35 cellular contexts compared by ENCODE assay signal in genomic region chr16:48852955-48853354, GRCh38.
"Had no signal": no experiment of that assay in that cellular context is flagged by ENCODE, and none has a peak within 500 bp of the region (broad histone marks: within the 10 kb centered on the region; RNA-seq: fewer than 3 reads in every experiment).

No MANE protein-coding gene starts in this region.

- DNase-seq: activated B cell treated with CpG ODN at 0.5 μM for 24 hours; activated CD4-positive, alpha-beta memory T cell treated with anti-CD3 and anti-CD28 coated beads for 36 hours; activated CD4-positive, alpha-beta T cell treated with anti-CD3 and anti-CD28 coated beads for 4 hours; activated CD4-positive, alpha-beta T cell treated with anti-CD3 and anti-CD28 coated beads, Interleukin-2, amount 10 ng/mL, durations not matched to agents 24 days and 14 days; activated CD4-positive, alpha-beta T cell treated with anti-CD3 and anti-CD28 coated beads, Interleukin-2, amount 50 U/mL, for 1 hour; activated CD4-positive, alpha-beta T cell treated with anti-CD3 and anti-CD28 coated beads, Interleukin-2, amount 50 U/mL, for 4 hours; activated CD4-positive, CD25-positive, alpha-beta regulatory T cell treated with anti-CD3 and anti-CD28 coated beads, Interleukin-2, amount 50 U/mL, for 72 hours; activated CD8-positive, alpha-beta memory T cell treated with anti-CD3 and anti-CD28 coated beads, Interleukin-2, amount 50 U/mL, for 4 hours; activated CD8-positive, alpha-beta T cell treated with anti-CD3 and anti-CD28 coated beads for 36 hours; activated effector memory CD4-positive, alpha-beta T cell treated with anti-CD3 and anti-CD28 coated beads, Interleukin-2, amount 50 U/mL, for 16 hours; activated gamma-delta T cell treated with Interleukin-2 at 50 U/mL for 16 hours; activated naive CD4-positive, alpha-beta T cell treated with anti-CD3 and anti-CD28 coated beads, Interleukin-2, amount 10 ng/mL, durations not matched to agents 7 days and 5 days; activated naive CD4-positive, alpha-beta T cell treated with Interleukin-2 at 50 U/mL for 16 hours; activated naive CD8-positive, alpha-beta T cell treated with anti-CD3 and anti-CD28 coated beads, Interleukin-2, amount 10 ng/mL, durations not matched to agents 7 days and 5 days; activated naive CD8-positive, alpha-beta T cell treated with anti-CD3 and anti-CD28 coated beads, Interleukin-2, amount 50 U/mL, for 24 hours; activated T-cell treated with anti-CD3 and anti-CD28 coated beads for 4 hours; activated T-cell treated with anti-CD3 and anti-CD28 coated beads, Interleukin-2, amount 50 U/mL, for 1 hour; activated T-cell treated with anti-CD3 and anti-CD28 coated beads, Interleukin-2, amount 50 U/mL, for 4 hours; activated T-cell treated with anti-CD3 and anti-CD28 coated beads, Interleukin-2, amount 50 U/mL, for 72 hours; amniotic stem cell; aorta; brain microvascular endothelial cell; central memory CD4-positive, alpha-beta T cell; T-helper 1 cell; T-helper 2 cell; T-helper 9 cell had no signal

- H3K4me3 Mint-ChIP-seq: activated B cell treated with CpG ODN at 0.5 μM for 24 hours; activated CD4-positive, alpha-beta memory T cell treated with anti-CD3 and anti-CD28 coated beads for 36 hours; activated CD4-positive, alpha-beta T cell treated with anti-CD3 and anti-CD28 coated beads, Interleukin-2, amount 10 ng/mL, durations not matched to agents 24 days and 14 days; activated CD8-positive, alpha-beta T cell treated with anti-CD3 and anti-CD28 coated beads for 36 hours; activated naive CD4-positive, alpha-beta T cell treated with anti-CD3 and anti-CD28 coated beads, Interleukin-2, amount 10 ng/mL, durations not matched to agents 7 days and 5 days; activated naive CD4-positive, alpha-beta T cell treated with anti-CD3 and anti-CD28 coated beads, Interleukin-2, amount 50 U/mL, for 24 hours; activated naive CD8-positive, alpha-beta T cell; activated naive CD8-positive, alpha-beta T cell treated with anti-CD3 and anti-CD28 coated beads, Interleukin-2, amount 10 ng/mL, durations not matched to agents 7 days and 5 days; activated naive CD8-positive, alpha-beta T cell treated with anti-CD3 and anti-CD28 coated beads, Interleukin-2, amount 50 U/mL, for 24 hours; activated T-cell treated with anti-CD3 and anti-CD28 coated beads, Interleukin-2, amount 50 U/mL, for 4 hours; activated T-cell treated with anti-CD3 and anti-CD28 coated beads, Interleukin-2, amount 50 U/mL, for 72 hours; activated T-helper 1 cell treated with anti-CD3 and anti-CD28 coated beads, Interleukin-12 subunit alpha, Interleukin-12 subunit beta, Interleukin-2, Interleukin-4 antibody, amounts not matched to agents 30 ng/mL and 10 ng/mL and 1 ng/mL, durations not matched to agents 14 hours and 24 hours and 36 hours; activated T-helper 17 cell treated with anti-CD3 and anti-CD28 coated beads, Interleukin-2, amount 50 U/mL, for 72 hours; T-helper 1 cell treated with Interleukin-12 subunit alpha and Interleukin-12 subunit beta and Interleukin-4 antibody, amounts not matched to agents 30 μg/mL and 1 μg/mL, for 36 hours; T-helper 2 cell treated with Interferon-gamma antibody and Interleukin-4, amounts not matched to agents 5 μg/mL and 100 μg/mL, for 36 hours had no signal

- H3K4me1 ChIP-seq: body of pancreas, breast epithelium had no signal

- H3K4me1 Mint-ChIP-seq: activated B cell treated with CpG ODN at 0.5 μM for 24 hours; activated CD4-positive, alpha-beta T cell treated with anti-CD3 and anti-CD28 coated beads, Interleukin-2, amount 10 ng/mL, durations not matched to agents 24 days and 14 days; activated naive CD4-positive, alpha-beta T cell treated with anti-CD3 and anti-CD28 coated beads, Interleukin-2, amount 10 ng/mL, durations not matched to agents 7 days and 5 days; activated naive CD4-positive, alpha-beta T cell treated with anti-CD3 and anti-CD28 coated beads, Interleukin-2, amount 50 U/mL, for 24 hours; activated naive CD8-positive, alpha-beta T cell treated with anti-CD3 and anti-CD28 coated beads, Interleukin-2, amount 10 ng/mL, durations not matched to agents 7 days and 5 days; activated naive CD8-positive, alpha-beta T cell treated with anti-CD3 and anti-CD28 coated beads, Interleukin-2, amount 50 U/mL, for 24 hours; activated T-helper 17 cell treated with anti-CD3 and anti-CD28 coated beads, Interleukin-2, amount 50 U/mL, for 72 hours had no signal

- ATAC-seq: activated CD8-positive, alpha-beta T cell treated with anti-CD3 and anti-CD28 coated beads for 36 hours; activated naive CD8-positive, alpha-beta T cell treated with anti-CD3 and anti-CD28 coated beads, Interleukin-2, amount 50 U/mL, for 24 hours; activated T-cell treated with anti-CD3 and anti-CD28 coated beads, Interleukin-2, amount 50 U/mL, for 4 hours; activated T-cell treated with anti-CD3 and anti-CD28 coated beads, Interleukin-2, amount 50 U/mL, for 72 hours; activated T-helper 17 cell treated with anti-CD3 and anti-CD28 coated beads, Interleukin-2, amount 50 U/mL, for 72 hours; body of pancreas had no signal

- H3K9me3 ChIP-seq: body of pancreas, breast epithelium had no signal

- H3K4me3 ChIP-seq: body of pancreas, breast epithelium had no signal

- H3K27ac Mint-ChIP-seq: activated B cell treated with CpG ODN at 0.5 μM for 24 hours; activated CD4-positive, alpha-beta memory T cell treated with anti-CD3 and anti-CD28 coated beads for 36 hours; activated CD4-positive, alpha-beta T cell treated with anti-CD3 and anti-CD28 coated beads, Interleukin-2, amount 10 ng/mL, durations not matched to agents 24 days and 14 days; activated CD8-positive, alpha-beta T cell treated with anti-CD3 and anti-CD28 coated beads for 36 hours; activated naive CD4-positive, alpha-beta T cell treated with anti-CD3 and anti-CD28 coated beads, Interleukin-2, amount 10 ng/mL, durations not matched to agents 7 days and 5 days; activated naive CD4-positive, alpha-beta T cell treated with anti-CD3 and anti-CD28 coated beads, Interleukin-2, amount 50 U/mL, for 24 hours; activated naive CD8-positive, alpha-beta T cell; activated naive CD8-positive, alpha-beta T cell treated with anti-CD3 and anti-CD28 coated beads, Interleukin-2, amount 10 ng/mL, durations not matched to agents 7 days and 5 days; activated naive CD8-positive, alpha-beta T cell treated with anti-CD3 and anti-CD28 coated beads, Interleukin-2, amount 50 U/mL, for 24 hours; activated T-cell treated with anti-CD3 and anti-CD28 coated beads, Interleukin-2, amount 50 U/mL, for 72 hours; activated T-helper 1 cell treated with anti-CD3 and anti-CD28 coated beads, Interleukin-12 subunit alpha, Interleukin-12 subunit beta, Interleukin-2, Interleukin-4 antibody, amounts not matched to agents 30 ng/mL and 10 ng/mL and 1 ng/mL, durations not matched to agents 14 hours and 24 hours and 36 hours; activated T-helper 17 cell treated with anti-CD3 and anti-CD28 coated beads, Interleukin-2, amount 50 U/mL, for 72 hours; T-helper 1 cell treated with Interleukin-12 subunit alpha and Interleukin-12 subunit beta and Interleukin-4 antibody, amounts not matched to agents 30 μg/mL and 1 μg/mL, for 36 hours; T-helper 2 cell treated with Interferon-gamma antibody and Interleukin-4, amounts not matched to agents 5 μg/mL and 100 μg/mL, for 36 hours had no signal

- H3K27me3 Mint-ChIP-seq: activated B cell treated with CpG ODN at 0.5 μM for 24 hours; activated CD4-positive, alpha-beta memory T cell treated with anti-CD3 and anti-CD28 coated beads for 36 hours; activated CD4-positive, alpha-beta T cell treated with anti-CD3 and anti-CD28 coated beads, Interleukin-2, amount 10 ng/mL, durations not matched to agents 24 days and 14 days; activated CD8-positive, alpha-beta T cell treated with anti-CD3 and anti-CD28 coated beads for 36 hours; activated naive CD4-positive, alpha-beta T cell treated with anti-CD3 and anti-CD28 coated beads, Interleukin-2, amount 10 ng/mL, durations not matched to agents 7 days and 5 days; activated naive CD8-positive, alpha-beta T cell; activated naive CD8-positive, alpha-beta T cell treated with anti-CD3 and anti-CD28 coated beads, Interleukin-2, amount 50 U/mL, for 24 hours; activated T-helper 17 cell treated with anti-CD3 and anti-CD28 coated beads, Interleukin-2, amount 50 U/mL, for 72 hours had no signal

- H3K36me3 Mint-ChIP-seq: activated CD4-positive, alpha-beta memory T cell treated with anti-CD3 and anti-CD28 coated beads for 36 hours; activated naive CD4-positive, alpha-beta T cell treated with anti-CD3 and anti-CD28 coated beads, Interleukin-2, amount 10 ng/mL, durations not matched to agents 7 days and 5 days; activated naive CD4-positive, alpha-beta T cell treated with anti-CD3 and anti-CD28 coated beads, Interleukin-2, amount 50 U/mL, for 24 hours; activated naive CD8-positive, alpha-beta T cell; activated naive CD8-positive, alpha-beta T cell treated with anti-CD3 and anti-CD28 coated beads, Interleukin-2, amount 10 ng/mL, durations not matched to agents 7 days and 5 days had no signal

- H3K27me3 ChIP-seq: body of pancreas, brain microvascular endothelial cell, breast epithelium had no signal

- H3K36me3 ChIP-seq: brain microvascular endothelial cell, breast epithelium had no signal

- H3K9me3 Mint-ChIP-seq: activated B cell treated with CpG ODN at 0.5 μM for 24 hours; activated CD4-positive, alpha-beta memory T cell treated with anti-CD3 and anti-CD28 coated beads for 36 hours; activated CD4-positive, alpha-beta T cell treated with anti-CD3 and anti-CD28 coated beads, Interleukin-2, amount 10 ng/mL, durations not matched to agents 24 days and 14 days; activated CD8-positive, alpha-beta T cell treated with anti-CD3 and anti-CD28 coated beads for 36 hours; activated naive CD8-positive, alpha-beta T cell treated with anti-CD3 and anti-CD28 coated beads, Interleukin-2, amount 10 ng/mL, durations not matched to agents 7 days and 5 days; activated naive CD8-positive, alpha-beta T cell treated with anti-CD3 and anti-CD28 coated beads, Interleukin-2, amount 50 U/mL, for 24 hours; activated T-cell treated with anti-CD3 and anti-CD28 coated beads, Interleukin-2, amount 50 U/mL, for 4 hours; activated T-cell treated with anti-CD3 and anti-CD28 coated beads, Interleukin-2, amount 50 U/mL, for 72 hours; activated T-helper 1 cell treated with anti-CD3 and anti-CD28 coated beads, Interleukin-12 subunit alpha, Interleukin-12 subunit beta, Interleukin-2, Interleukin-4 antibody, amounts not matched to agents 30 ng/mL and 10 ng/mL and 1 ng/mL, durations not matched to agents 14 hours and 24 hours and 36 hours; activated T-helper 17 cell treated with anti-CD3 and anti-CD28 coated beads, Interleukin-2, amount 50 U/mL, for 72 hours; T-helper 1 cell treated with Interleukin-12 subunit alpha and Interleukin-12 subunit beta and Interleukin-4 antibody, amounts not matched to agents 30 μg/mL and 1 μg/mL, for 36 hours; T-helper 2 cell treated with Interferon-gamma antibody and Interleukin-4, amounts not matched to agents 5 μg/mL and 100 μg/mL, for 36 hours had no signal

- H3K27ac ChIP-seq: body of pancreas, brain microvascular endothelial cell, breast epithelium, VCaP had no signal
